ENCODE assay signal across 8 cellular contexts in the genomic region with DNA sequence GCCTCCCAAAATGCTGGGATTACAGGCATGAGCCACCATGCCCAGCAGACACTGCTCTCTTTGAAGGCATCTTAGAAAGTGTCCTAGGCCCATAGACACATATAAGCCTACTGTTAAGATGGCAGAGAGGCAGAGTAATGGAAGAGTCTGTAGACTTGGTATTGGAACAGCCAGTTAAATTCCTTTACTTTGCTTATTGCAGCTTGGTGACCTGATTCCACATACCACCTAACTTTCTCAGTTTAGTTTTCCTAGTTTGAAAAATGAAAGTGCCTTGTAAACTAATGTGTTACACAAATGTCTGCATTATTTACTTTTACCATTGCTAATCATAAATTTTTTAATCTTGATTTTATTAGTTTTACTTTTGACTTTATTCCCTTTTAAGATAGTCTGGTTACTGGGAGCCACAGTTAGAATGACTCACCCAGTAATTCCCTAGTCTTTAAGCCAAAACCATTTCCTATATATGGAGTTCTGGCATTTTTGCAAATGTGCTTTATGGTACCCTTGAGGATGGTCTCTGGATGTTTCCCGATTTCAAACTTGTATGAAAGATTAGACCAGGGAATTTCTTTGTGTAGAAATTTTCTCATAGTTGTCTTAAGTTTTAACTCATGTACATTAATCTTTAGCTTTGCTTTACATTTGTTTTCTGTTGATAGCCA. TPM values are rescaled to one million over a fixed set of nuclear protein-coding genes. Genes with fewer than 3 reads are reported as not detected.
DNase-seq lines count a peak whose midpoint lies in the region; ATAC-seq, FAIRE-seq and TF ChIP-seq lines count a peak whose summit lies in the region.

No MANE protein-coding gene starts in this region.

- H3K27me3 ChIP-seq in mesenchymal stem cell (ENCODE audit: control insufficient read depth in 1 of 2, insufficient read depth in 1 of 2, low read length in 2 of 2) (no peaks in the 10 kb centered on the region), HepG2 (ENCODE audit: control insufficient read depth in 1 of 2, insufficient read depth in 2 of 2, low read length in 2 of 2) (no peaks in the 10 kb centered on the region)

- H3K14ac ChIP-seq in mesenchymal stem cell (ENCODE audit: low read length in 2 of 2) = no peak overlapping the region

- no peak for TF ChIP-seq POLR2A in HepG2 (IDR thresholded peaks at IDR 0.05; ENCODE audit: insufficient read depth in 1 of 2, low read depth in 2 of 2, low read length in 2 of 2)

- no peak overlapping the region for H2AK5ac ChIP-seq in mesenchymal stem cell (ENCODE audit: low read length, severe bottlenecking)

- H3K4me2 ChIP-seq in mesenchymal stem cell (ENCODE audit: low read length, poor library complexity, severe bottlenecking) = no peak overlapping the region
- no peak overlapping the region for H3K4me2 ChIP-seq in HepG2 (ENCODE audit: low read depth, low read length)

- H3K23ac ChIP-seq in mesenchymal stem cell (ENCODE audit: low read length in 2 of 2) = no peak overlapping the region

- H3K4ac ChIP-seq in mesenchymal stem cell (ENCODE audit: low read depth in 1 of 2, low read length in 2 of 2) = no peak overlapping the region

- H3K27ac Mint-ChIP-seq in activated CD8-positive, alpha-beta T cell treated with anti-CD3 and anti-CD28 coated beads, Interleukin-2, amount 10 ng/mL, durations not matched to agents 7 days and 5 days = peak overlapping the region; percentile 81

- H3K4me3 ChIP-seq in mesenchymal stem cell (ENCODE audit: insufficient read depth in 1 of 2, low read depth in 1 of 2, low read length in 2 of 2) (no peak overlapping the region), HepG2 (replicated peaks in 1 of 3; ENCODE audit: insufficient read depth in 1 of 3, low read depth in 2 of 3, low read length in 3 of 3) (no peak overlapping the region)

- H3K27ac ChIP-seq in mesenchymal stem cell (ENCODE audit: low read length, poor library complexity, severe bottlenecking) (no peak overlapping the region), HepG2 (ENCODE audit: extremely low read length, insufficient read depth, low read length) (no peak overlapping the region)

- no peaks in the 10 kb centered on the region for H3K9me3 ChIP-seq in mesenchymal stem cell (ENCODE audit: control insufficient read depth, low read length)
- H3K9me3 ChIP-seq in HepG2 (ENCODE audit: low read length) = no peaks in the 10 kb centered on the region

- no peak overlapping the region for H4K8ac ChIP-seq in mesenchymal stem cell (ENCODE audit: low read length)

- no peaks in the 10 kb centered on the region for H3K36me3 ChIP-seq in mesenchymal stem cell (ENCODE audit: control insufficient read depth in 1 of 2, insufficient read depth in 2 of 2, low read depth in 1 of 2, low read length in 2 of 2)
- H3K36me3 ChIP-seq in HepG2 (replicated peaks in 1 of 2; ENCODE audit: control insufficient read depth in 1 of 2, insufficient read depth in 2 of 2, low read length in 2 of 2) = no peaks in the 10 kb centered on the region

- no peaks in the 10 kb centered on the region for H4K20me1 ChIP-seq in HepG2 (ENCODE audit: insufficient read depth, low read length)

- H3K4me1 ChIP-seq in mesenchymal stem cell (ENCODE audit: control insufficient read depth, insufficient read depth, low read depth, low read length) (peaks cover 5% of the 10 kb centered on the region), HepG2 (ENCODE audit: insufficient read depth, low read length) (peaks cover 85% of the 10 kb centered on the region)

- peak; percentile 49 for FAIRE-seq in GM18507 (lab: Jason Lieb, UNC)
- FAIRE-seq in HepG2 (lab: Jason Lieb, UNC) = no peak

- TF ChIP-seq RAD21 in HepG2 (CRISPR knock-in tag; IDR thresholded peaks at IDR 0.05) = no peak

- intact Hi-C loops in HepG2 (cut with micrococcal nuclease; ENCODE audit: unreplicated experiment) = no loop called here

- WGBS in mesenchymal stem cell = no CpG with 5 or more reads among the region's 1 CpG
- WGBS in HepG2 (ENCODE audit: low lambda C conversion rate) = 100% methylated on average over 1 of the region's 1 CpG

- no peak overlapping the region for H2BK12ac ChIP-seq in mesenchymal stem cell (ENCODE audit: low read length in 2 of 2)

- H3K79me1 ChIP-seq in mesenchymal stem cell (replicated peaks; ENCODE audit: low read length, poor library complexity, severe bottlenecking) = peaks cover 25% of the 10 kb centered on the region

- H3K18ac ChIP-seq in mesenchymal stem cell (ENCODE audit: low read depth in 1 of 2, low read length in 2 of 2) = no peak overlapping the region

- H2AFZ ChIP-seq in mesenchymal stem cell (ENCODE audit: low read depth, low read length) (no peak overlapping the region), HepG2 (ENCODE audit: low read length) (no peak overlapping the region)

- H2BK120ac ChIP-seq in mesenchymal stem cell (ENCODE audit: low read depth, low read length) = no peak overlapping the region

- no TSS peak for BruUV-seq in HepG2 (replicated peaks; lab: Mats Ljungman, UMichigan)

- no peaks in the 10 kb centered on the region for H3K9me3 Mint-ChIP-seq in activated CD8-positive, alpha-beta T cell treated with anti-CD3 and anti-CD28 coated beads, Interleukin-2, amount 10 ng/mL, durations not matched to agents 7 days and 5 days (ENCODE audit: insufficient read depth)

- H3K9ac ChIP-seq in mesenchymal stem cell (ENCODE audit: low read length) = peak overlapping the region; percentile 35
- H3K9ac ChIP-seq in HepG2 (ENCODE audit: insufficient read depth, low read depth, low read length) = no peak overlapping the region

- ATAC-seq in activated CD8-positive, alpha-beta T cell treated with anti-CD3 and anti-CD28 coated beads, Interleukin-2, amount 10 ng/mL, durations not matched to agents 7 days and 5 days = no peak
- ATAC-seq in HG02588 (IDR thresholded peaks at IDR 0.05; ENCODE audit: unreplicated experiment) (no peak), HepG2 (no peak)

- TF ChIP-seq EP300 in HepG2 (IDR thresholded peaks at IDR 0.05; ENCODE audit: low read depth in 2 of 2, low read length in 2 of 2) (no peak), HepG2 (CRISPR knock-in tag; IDR thresholded peaks at IDR 0.05; ENCODE audit: borderline replicate concordance) (no peak)

- no peak overlapping the region for H2BK15ac ChIP-seq in mesenchymal stem cell (ENCODE audit: low read depth, poor library complexity, severe bottlenecking)

- H3K36me3 Mint-ChIP-seq in activated CD8-positive, alpha-beta T cell treated with anti-CD3 and anti-CD28 coated beads, Interleukin-2, amount 10 ng/mL, durations not matched to agents 7 days and 5 days (ENCODE audit: low read depth) = peaks cover 54% of the 10 kb centered on the region

- no peak for TF ChIP-seq CTCF in HepG2 (CRISPR knock-in tag; IDR thresholded peaks at IDR 0.05)

- H4K91ac ChIP-seq in mesenchymal stem cell (ENCODE audit: low read length) = no peak overlapping the region

- peak; percentile 55 for DNase-seq in A172 (ENCODE audit: low spot score)
- DNase-seq in GM18507 (ENCODE audit: extremely low spot score, insufficient read length, low read depth) = no peak
- no peak for DNase-seq in activated CD8-positive, alpha-beta T cell treated with anti-CD3 and anti-CD28 coated beads, Interleukin-2, amount 10 ng/mL, durations not matched to agents 7 days and 5 days
- peak; percentile 63 for DNase-seq in mesenchymal stem cell
- no peak for DNase-seq in HepG2 (ENCODE audit: low spot score)
- DNase-seq in NCI-H2107 treated with DMSO at 0.1 percent for 48 hours (lab: John Stamatoyannopoulos, UW; ENCODE audit: unreplicated experiment) = no peak
- no peak for DNase-seq in mesenteric fat pad (ENCODE audit: low spot score)

- CTCF ChIA-PET in activated CD8-positive, alpha-beta T cell treated with anti-CD3 and anti-CD28 coated beads, Interleukin-2, amount 10 ng/mL, durations not matched to agents 7 days and 5 days (lab: Charles Lee) = interaction anchor here (1.0 to 16.5 kb wide), 5 partner anchors 21 to 288 kb away, joined by 3 to 206 read pairs (median 12); no protein-coding TSS in a partner anchor
- CTCF ChIA-PET in HepG2 (lab: Yijun Ruan, JAX; ENCODE audit: low intra/inter-chr PET ratio, low total read pairs) = no interaction called here

- peaks cover 85% of the 10 kb centered on the region for H3K4me1 Mint-ChIP-seq in activated CD8-positive, alpha-beta T cell treated with anti-CD3 and anti-CD28 coated beads, Interleukin-2, amount 10 ng/mL, durations not matched to agents 7 days and 5 days (ENCODE audit: low read depth)

- H2BK5ac ChIP-seq in mesenchymal stem cell (ENCODE audit: low read depth, low read length, poor library complexity, severe bottlenecking) = no peak overlapping the region

- H3K27me3 Mint-ChIP-seq in activated CD8-positive, alpha-beta T cell treated with anti-CD3 and anti-CD28 coated beads, Interleukin-2, amount 10 ng/mL, durations not matched to agents 7 days and 5 days (ENCODE audit: low read depth) = no peaks in the 10 kb centered on the region

- H3K79me2 ChIP-seq in HepG2 (ENCODE audit: insufficient read depth, low read length) = peaks cover 90% of the 10 kb centered on the region

- POLR2A ChIA-PET in activated CD8-positive, alpha-beta T cell treated with anti-CD3 and anti-CD28 coated beads, Interleukin-2, amount 10 ng/mL, durations not matched to agents 7 days and 5 days (lab: Charles Lee) = interaction anchor here (1.8 to 12.8 kb wide), 2 partner anchors 10 to 21 kb away, joined by 11 to 149 read pairs; no protein-coding TSS in a partner anchor
- POLR2A ChIA-PET in HepG2 (lab: Yijun Ruan, JAX) = interaction anchor here (1.9 kb wide), 1 partner anchor 10 kb away, joined by 6 read pairs; no protein-coding TSS in a partner anchor

- in situ Hi-C loops in HepG2 (cut with HindIII; ENCODE audit: extremely low pct_ligation_motif_present, low pct_unique_long_range_greater_than_20kb) = no loop called here

- peak overlapping the region; percentile 44 for H3K4me3 Mint-ChIP-seq in activated CD8-positive, alpha-beta T cell treated with anti-CD3 and anti-CD28 coated beads, Interleukin-2, amount 10 ng/mL, durations not matched to agents 7 days and 5 days

RNA-seq across cellular contexts. Expression of gene SMAP2, which starts 6.4 kb away (rescaled TPM):
- total RNA-seq in A172 (2014; rRNA removed; shearing (Covaris generic)) = 10.3 and 11.9 TPM in 2 replicates
- total RNA-seq in activated CD8-positive, alpha-beta T cell treated with anti-CD3 and anti-CD28 coated beads, Interleukin-2, amount 10 ng/mL, durations not matched to agents 7 days and 5 days = 100 to 1,000 TPM; 106 to 107 TPM
- polyA plus RNA-seq in mesenchymal stem cell (2013, experiment 1 of 2) = 24.8 TPM
- 25.6 TPM for polyA plus RNA-seq in mesenchymal stem cell (2013, experiment 2 of 2)
- total RNA-seq in HepG2 (2016; rRNA removed; fragmentation: Illumina TruSeq; extraction: Trizol) (19.0 and 21.2 TPM in 2 replicates), mesenteric fat pad (69.7 TPM)
- total RNA-seq in HepG2 (2016; cell fraction: cytosol; rRNA removed; fragmentation: Illumina TruSeq; extraction: Trizol; ENCODE audit: low read depth) = 3.7 and 4.1 TPM in 2 replicates
- total RNA-seq in HepG2 (2016; cell fraction: insoluble cytoplasmic fraction; rRNA removed; fragmentation: Illumina TruSeq; extraction: Trizol) = 17.0 and 17.7 TPM in 2 replicates
- 9.4 and 9.9 TPM in 2 replicates for total RNA-seq in HepG2 (2016; cell fraction: membrane; rRNA removed; fragmentation: Illumina TruSeq; extraction: Trizol)
- total RNA-seq in HepG2 (2016; cell fraction: nucleus; rRNA removed; fragmentation: Illumina TruSeq; extraction: Trizol) = 12.5 and 12.6 TPM in 2 replicates
- polyA plus RNA-seq in HepG2 (2011; rRNA removed) = 22.3 and 22.5 TPM in 2 replicates
- 19.5 and 21.2 TPM in 2 replicates for polyA plus RNA-seq in HepG2 (2011; cell fraction: cytosol; rRNA removed)
- polyA plus RNA-seq in HepG2 (2011; cell fraction: nucleus; rRNA removed) = 14.7 and 15.6 TPM in 2 replicates
- polyA plus RNA-seq in HepG2 (2012) = 22.4 and 36.2 TPM in 2 replicates
- 2.5 and 2.8 TPM in 2 replicates for polyA plus RNA-seq in HepG2 (2016; cell fraction: cytosol; fragmentation: Illumina TruSeq; extraction: Trizol; ENCODE audit: low read depth)
- polyA plus RNA-seq in HepG2 (2016; cell fraction: insoluble cytoplasmic fraction; fragmentation: Illumina TruSeq; extraction: Trizol; ENCODE audit: low read depth) = 24.0 and 32.1 TPM in 2 replicates
- 10.0 and 10.2 TPM in 2 replicates for polyA plus RNA-seq in HepG2 (2016; cell fraction: membrane; fragmentation: Illumina TruSeq; extraction: Trizol; ENCODE audit: low read depth)
- polyA plus RNA-seq in HepG2 (2016; cell fraction: nucleus; fragmentation: Illumina TruSeq; extraction: Trizol; ENCODE audit: insufficient read depth, low read depth) = 29.2 and 32.0 TPM in 2 replicates
- 14.4 and 37.7 TPM in 2 replicates for polyA minus RNA-seq in HepG2 (2011; rRNA and poly(A)+ RNA removed; ENCODE audit: low replicate concordance)
- 14.2 and 14.6 TPM in 2 replicates for polyA minus RNA-seq in HepG2 (2011; cell fraction: cytosol; rRNA and poly(A)+ RNA removed)
- 12.0 and 16.8 TPM in 2 replicates for polyA minus RNA-seq in HepG2 (2011; cell fraction: nucleus; rRNA and poly(A)+ RNA removed)

Comparison
In these comparisons a context has a peak if more than half of its experiments do, and no peak if none do; other contexts are left out.
1. DNase-seq: peak in A172 (single experiment) and mesenchymal stem cell (single experiment); none in GM18507 (single experiment), activated CD8-positive, alpha-beta T cell treated with anti-CD3 and anti-CD28 coated beads, Interleukin-2, amount 10 ng/mL, durations not matched to agents 7 days and 5 days (single experiment), HepG2 (single experiment), NCI-H2107 treated with DMSO at 0.1 percent for 48 hours (single experiment) and mesenteric fat pad (single experiment).